Comparison of ENCODE assay signal across 18 cellular contexts in the genomic region with DNA sequence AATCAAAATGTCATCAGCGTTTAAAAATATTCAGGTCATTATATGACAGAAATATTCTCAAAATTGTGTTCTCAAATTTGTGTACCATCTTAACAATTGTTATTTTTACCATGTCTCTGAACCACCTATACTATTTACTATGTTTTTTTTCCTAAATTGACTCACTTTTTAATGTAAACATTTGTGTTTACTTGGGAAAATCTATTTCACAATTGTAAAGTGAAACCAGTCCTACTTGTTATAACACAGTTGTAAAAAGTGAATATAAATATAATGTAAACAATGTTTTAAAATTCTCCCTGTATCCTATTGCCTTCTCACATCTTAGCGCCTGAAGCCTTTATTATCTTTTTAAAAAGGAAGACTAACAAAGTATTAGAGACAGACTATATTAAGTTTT.
"Had no signal": no experiment of that assay in that cellular context is flagged by ENCODE, and none has a peak within 500 bp of the region (broad histone marks: within the 10 kb centered on the region; RNA-seq: fewer than 3 reads in every experiment).

No MANE protein-coding gene starts in this region.

- H3K27ac ChIP-seq: cardiac muscle cell, dorsolateral prefrontal cortex, VCaP had no signal

- H3K9me3 Mint-ChIP-seq: activated CD4-positive, alpha-beta memory T cell treated with anti-CD3 and anti-CD28 coated beads for 36 hours; activated T-cell treated with anti-CD3 and anti-CD28 coated beads, Interleukin-2, amount 50 U/mL, for 24 hours; endodermal cell; naive thymus-derived CD8-positive, alpha-beta T cell; stimulated activated memory B cell treated with anti-CD40 and anti-IgM and Interleukin-4, amounts not matched to agents 10 μg/mL and 1 μg/mL and 100 μg/mL, for 72 hours had no signal

- H3K4me3 ChIP-seq: cardiac muscle cell, dorsolateral prefrontal cortex had no signal

- H3K4me1 Mint-ChIP-seq: activated CD4-positive, alpha-beta T cell treated with anti-CD3 and anti-CD28 coated beads for 36 hours; activated CD8-positive, alpha-beta memory T cell treated with anti-CD3 and anti-CD28 coated beads, Interleukin-2, amount 10 ng/mL, durations not matched to agents 7 days and 5 days; stimulated activated memory B cell treated with anti-CD40 and anti-IgM and Interleukin-4, amounts not matched to agents 10 μg/mL and 1 μg/mL and 100 μg/mL, for 72 hours had no signal

- DNase-seq: activated CD4-positive, alpha-beta memory T cell treated with anti-CD3 and anti-CD28 coated beads for 36 hours; activated CD4-positive, alpha-beta T cell treated with anti-CD3 and anti-CD28 coated beads for 36 hours; activated CD8-positive, alpha-beta memory T cell treated with anti-CD3 and anti-CD28 coated beads, Interleukin-2, amount 10 ng/mL, durations not matched to agents 7 days and 5 days; activated naive CD4-positive, alpha-beta T cell treated with anti-CD3 and anti-CD28 coated beads, Interleukin-2, amount 50 U/mL, for 16 hours; activated T-cell treated with anti-CD3 and anti-CD28 coated beads, Interleukin-2, amount 50 U/mL, for 24 hours; dorsolateral prefrontal cortex; endodermal cell; erythroblast; mammary epithelial cell; naive thymus-derived CD8-positive, alpha-beta T cell; posterior cingulate gyrus; retina; stimulated activated CD4-positive, alpha-beta T cell treated with anti-CD3 and anti-CD28 coated beads, Interleukin-2, amount 100 ng/mL, for 48 hours had no signal

- H3K27me3 ChIP-seq: cardiac muscle cell, dorsolateral prefrontal cortex had no signal

- H3K27ac Mint-ChIP-seq: activated CD4-positive, alpha-beta memory T cell treated with anti-CD3 and anti-CD28 coated beads for 36 hours; activated CD4-positive, alpha-beta T cell treated with anti-CD3 and anti-CD28 coated beads for 36 hours; activated CD8-positive, alpha-beta memory T cell treated with anti-CD3 and anti-CD28 coated beads, Interleukin-2, amount 10 ng/mL, durations not matched to agents 7 days and 5 days; activated T-cell treated with anti-CD3 and anti-CD28 coated beads, Interleukin-2, amount 50 U/mL, for 24 hours; endodermal cell; naive thymus-derived CD8-positive, alpha-beta T cell; stimulated activated memory B cell treated with anti-CD40 and anti-IgM and Interleukin-4, amounts not matched to agents 10 μg/mL and 1 μg/mL and 100 μg/mL, for 72 hours had no signal

- FAIRE-seq: islet of Langerhans had no signal

- ATAC-seq: activated CD4-positive, alpha-beta T cell treated with anti-CD3 and anti-CD28 coated beads for 36 hours; activated CD8-positive, alpha-beta memory T cell treated with anti-CD3 and anti-CD28 coated beads, Interleukin-2, amount 10 ng/mL, durations not matched to agents 7 days and 5 days; left lobe of liver; naive thymus-derived CD8-positive, alpha-beta T cell; stimulated activated memory B cell treated with anti-CD40 and anti-IgM and Interleukin-4, amounts not matched to agents 10 μg/mL and 1 μg/mL and 100 μg/mL, for 72 hours had no signal

- H3K27me3 Mint-ChIP-seq: activated CD4-positive, alpha-beta T cell treated with anti-CD3 and anti-CD28 coated beads for 36 hours; activated T-cell treated with anti-CD3 and anti-CD28 coated beads, Interleukin-2, amount 50 U/mL, for 24 hours; stimulated activated memory B cell treated with anti-CD40 and anti-IgM and Interleukin-4, amounts not matched to agents 10 μg/mL and 1 μg/mL and 100 μg/mL, for 72 hours had no signal

- H3K36me3 ChIP-seq: cardiac muscle cell had no signal

- H3K36me3 Mint-ChIP-seq: activated CD4-positive, alpha-beta memory T cell treated with anti-CD3 and anti-CD28 coated beads for 36 hours; activated CD8-positive, alpha-beta memory T cell treated with anti-CD3 and anti-CD28 coated beads, Interleukin-2, amount 10 ng/mL, durations not matched to agents 7 days and 5 days; naive thymus-derived CD8-positive, alpha-beta T cell; stimulated activated memory B cell treated with anti-CD40 and anti-IgM and Interleukin-4, amounts not matched to agents 10 μg/mL and 1 μg/mL and 100 μg/mL, for 72 hours had no signal

- H3K4me3 Mint-ChIP-seq: activated CD4-positive, alpha-beta memory T cell treated with anti-CD3 and anti-CD28 coated beads for 36 hours; activated CD4-positive, alpha-beta T cell treated with anti-CD3 and anti-CD28 coated beads for 36 hours; activated CD8-positive, alpha-beta memory T cell treated with anti-CD3 and anti-CD28 coated beads, Interleukin-2, amount 10 ng/mL, durations not matched to agents 7 days and 5 days; activated T-cell treated with anti-CD3 and anti-CD28 coated beads, Interleukin-2, amount 50 U/mL, for 24 hours; endodermal cell; naive thymus-derived CD8-positive, alpha-beta T cell; stimulated activated memory B cell treated with anti-CD40 and anti-IgM and Interleukin-4, amounts not matched to agents 10 μg/mL and 1 μg/mL and 100 μg/mL, for 72 hours had no signal
